ENCODE assay signal across 16 cellular contexts in genomic region chr16:87365021-87365713, GRCh38. TPM values are rescaled to one million over a fixed set of nuclear protein-coding genes. Genes with fewer than 3 reads are reported as not detected.
A peak's percentile ranks its signal among the peaks of the same experiment; 100 is the strongest.
DNase-seq lines count a peak whose midpoint lies in the region; ATAC-seq and TF ChIP-seq lines count a peak whose summit lies in the region.
"Had no signal": no experiment of that assay in that cellular context is flagged by ENCODE, and none has a peak within 500 bp of the region (broad histone marks: within the 10 kb centered on the region; RNA-seq: fewer than 3 reads in every experiment).

No MANE protein-coding gene starts in this region.

- H3K4me1 Mint-ChIP-seq in activated T-helper 17 cell treated with anti-CD3 and anti-CD28 coated beads, Interleukin-2, amount 50 U/mL, for 72 hours, result peaks cover 30% of the 10 kb centered on the region
- peaks cover 25% of the 10 kb centered on the region for H3K4me1 Mint-ChIP-seq in CD14-positive monocyte

- H3K36me3 Mint-ChIP-seq in activated T-helper 17 cell treated with anti-CD3 and anti-CD28 coated beads, Interleukin-2, amount 50 U/mL, for 72 hours (ENCODE audit: low read depth), result peaks cover 34% of the 10 kb centered on the region
- peaks cover 49 to 58% of the 10 kb centered on the region in 2 donors for H3K36me3 Mint-ChIP-seq in CD14-positive monocyte

- H3K4me3 ChIP-seq in lower lobe of right lung (no peak overlapping the region), spleen (no peak overlapping the region), upper lobe of left lung (no peak overlapping the region)

- intact Hi-C loops in Right ventricle myocardium superior (cut with DNase I) (no loop called here), cardiac septum (cut with DNase I) (no loop called here), lower lobe of right lung (cut with DNase I) (no loop called here), spleen (cut with DNase I; ENCODE audit: low total_unique reads) (no loop called here), CD14-positive monocyte (cut with micrococcal nuclease) (no loop called here)

- TF ChIP-seq EP300 in upper lobe of left lung (IDR thresholded peaks at IDR 0.05), result no peak

- ATAC-seq in Right ventricle myocardium superior (ENCODE audit: poor library complexity), result no peak
- ATAC-seq in activated T-helper 17 cell treated with anti-CD3 and anti-CD28 coated beads, Interleukin-2, amount 50 U/mL, for 72 hours (replicated peaks), result no peak
- ATAC-seq in lower lobe of right lung, result no peak
- ATAC-seq in upper lobe of left lung (ENCODE audit: low FRiP score in 2 of 2), result no peak
- no peak for ATAC-seq in SK-N-SH treated with all-trans-retinoic acid at 6 μM for 48 hours
- ATAC-seq: Panc1 had no signal

- H3K27ac Mint-ChIP-seq in activated T-helper 17 cell treated with anti-CD3 and anti-CD28 coated beads, Interleukin-2, amount 50 U/mL, for 72 hours, result peak overlapping the region; percentile 66
- H3K27ac Mint-ChIP-seq in CD14-positive monocyte, result no peak overlapping the region

- H3K36me3 ChIP-seq in lower lobe of right lung, result peaks cover 14% of the 10 kb centered on the region
- H3K36me3 ChIP-seq in spleen, result peaks cover 0 to 65% (median 9%) of the 10 kb centered on the region in 6 donors
- H3K36me3 ChIP-seq in upper lobe of left lung, result peaks cover 0 to 14% (median 4%) of the 10 kb centered on the region in 4 donors

- no peaks in the 10 kb centered on the region for H3K27me3 ChIP-seq in lower lobe of right lung (ENCODE audit: low read depth)
- no peaks in the 10 kb centered on the region for H3K27me3 ChIP-seq in spleen (replicated peaks in 1 of 7)
- H3K27me3 ChIP-seq in upper lobe of left lung, result no peaks in the 10 kb centered on the region

- WGBS in spleen, 5 donors, result 91 to 94% (median 93%) methylated on average over 13 of the region's 13 CpGs
- 84 to 92% methylated on average over 13 of the region's 13 CpGs for WGBS in upper lobe of left lung, 2 donors

- no peak for TF ChIP-seq CTCF in lower lobe of right lung (IDR thresholded peaks at IDR 0.05)
- no peak for TF ChIP-seq CTCF in spleen (IDR thresholded peaks at IDR 0.05 in 8 of 11, conservative IDR thresholded peaks at IDR 0.05 in 3 of 11)
- TF ChIP-seq CTCF in upper lobe of left lung (IDR thresholded peaks at IDR 0.05), result no peak
- TF ChIP-seq CTCF in CD14-positive monocyte (IDR thresholded peaks at IDR 0.05), result no peak

- no peaks in the 10 kb centered on the region for H3K27me3 Mint-ChIP-seq in activated T-helper 17 cell treated with anti-CD3 and anti-CD28 coated beads, Interleukin-2, amount 50 U/mL, for 72 hours
- H3K27me3 Mint-ChIP-seq in CD14-positive monocyte (ENCODE audit: low read depth in 3 of 3), result peaks cover 77 to 93% (median 82%) of the 10 kb centered on the region in 3 donors
- H3K27me3 Mint-ChIP-seq: B cell had no signal

- DNase-seq in Right ventricle myocardium superior (peak; percentile 35), cardiac septum (ENCODE audit: low spot score) (no peak), lower lobe of right lung (peak; percentile 41), spleen (peak; percentile 54), upper lobe of left lung (no peak), CD14-positive monocyte (ENCODE audit: low spot score) (no peak)
- DNase-seq: DMS153, H7, MM.1S, NCI-H187 treated with DMSO at 0.1 percent for 48 hours, NCI-H2171, NCI-H446 treated with DMSO at 0.1 percent for 48 hours had no signal

- H3K4me1 ChIP-seq in lower lobe of right lung (peaks cover 48% of the 10 kb centered on the region), spleen (peaks cover 0 to 41% (median 34%) of the 10 kb centered on the region in 6 donors), upper lobe of left lung (peaks cover 24 to 32% (median 26%) of the 10 kb centered on the region in 4 donors)

- TF ChIP-seq POLR2A in spleen (IDR thresholded peaks at IDR 0.05), result no peak
- no peak for TF ChIP-seq POLR2A in upper lobe of left lung (IDR thresholded peaks at IDR 0.05)

- H3K4me3 Mint-ChIP-seq in activated T-helper 17 cell treated with anti-CD3 and anti-CD28 coated beads, Interleukin-2, amount 50 U/mL, for 72 hours, result no peak overlapping the region
- peak overlapping the region in 1 of 2 donors; percentile 82 for H3K4me3 Mint-ChIP-seq in CD14-positive monocyte
- H3K4me3 Mint-ChIP-seq: B cell had no signal

- H3K9me3 ChIP-seq in lower lobe of right lung (no peaks in the 10 kb centered on the region), spleen (no peaks in the 10 kb centered on the region), upper lobe of left lung (no peaks in the 10 kb centered on the region)

- H3K9me3 Mint-ChIP-seq in activated T-helper 17 cell treated with anti-CD3 and anti-CD28 coated beads, Interleukin-2, amount 50 U/mL, for 72 hours, result no peaks in the 10 kb centered on the region
- H3K9me3 Mint-ChIP-seq in CD14-positive monocyte, result peaks cover 0 to 28% (median 6%) of the 10 kb centered on the region in 7 donors

- no peak overlapping the region for H3K27ac ChIP-seq in lower lobe of right lung
- H3K27ac ChIP-seq in spleen, result no peak overlapping the region
- no peak overlapping the region for H3K27ac ChIP-seq in upper lobe of left lung

TF ChIP-seq in SK-N-SH treated with all-trans-retinoic acid at 6 μM for 48 hours, 23 proteins besides CTCF, POLR2A, EP300 and RAD21:
- TF ChIP-seq TSHZ2 (CRISPR knock-in tag; IDR thresholded peaks at IDR 0.05) (no peak), CSDC2 (CRISPR knock-in tag; IDR thresholded peaks at IDR 0.05) (no peak)
- TF ChIP-seq, protein P1, sequence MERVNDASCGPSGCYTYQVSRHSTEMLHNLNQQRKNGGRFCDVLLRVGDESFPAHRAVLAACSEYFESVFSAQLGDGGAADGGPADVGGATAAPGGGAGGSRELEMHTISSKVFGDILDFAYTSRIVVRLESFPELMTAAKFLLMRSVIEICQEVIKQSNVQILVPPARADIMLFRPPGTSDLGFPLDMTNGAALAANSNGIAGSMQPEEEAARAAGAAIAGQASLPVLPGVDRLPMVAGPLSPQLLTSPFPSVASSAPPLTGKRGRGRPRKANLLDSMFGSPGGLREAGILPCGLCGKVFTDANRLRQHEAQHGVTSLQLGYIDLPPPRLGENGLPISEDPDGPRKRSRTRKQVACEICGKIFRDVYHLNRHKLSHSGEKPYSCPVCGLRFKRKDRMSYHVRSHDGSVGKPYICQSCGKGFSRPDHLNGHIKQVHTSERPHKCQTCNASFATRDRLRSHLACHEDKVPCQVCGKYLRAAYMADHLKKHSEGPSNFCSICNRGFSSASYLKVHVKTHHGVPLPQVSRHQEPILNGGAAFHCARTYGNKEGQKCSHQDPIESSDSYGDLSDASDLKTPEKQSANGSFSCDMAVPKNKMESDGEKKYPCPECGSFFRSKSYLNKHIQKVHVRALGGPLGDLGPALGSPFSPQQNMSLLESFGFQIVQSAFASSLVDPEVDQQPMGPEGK (CRISPR knock-in tag; IDR thresholded peaks at IDR 0.05; ENCODE audit: borderline replicate concordance), result no peak

RNA-seq across cellular contexts. Expression of gene FBXO31, which starts 18.4 kb away (rescaled TPM):
- total RNA-seq in Right ventricle myocardium superior (78.9 TPM), cardiac septum (73.9 TPM), lower lobe of right lung (26.2 TPM), spleen (10 to 100 TPM; 23.6 to 30.6 (median 27.2) TPM), upper lobe of left lung (100 to 1,000 TPM in 1 of 6 donors, 10 to 100 TPM in 5; 15.9 to 103 (median 31.4) TPM)
- 10 to 100 TPM; 21.9 to 29.1 TPM for total RNA-seq in activated T-helper 17 cell treated with anti-CD3 and anti-CD28 coated beads, Interleukin-2, amount 50 U/mL, for 72 hours
- polyA plus RNA-seq in spleen (10 to 100 TPM in 1 of 3 donors, 1 to 10 TPM in 2; 7.9 to 11.0 (median 9.7) TPM), CD14-positive monocyte (1 to 10 TPM; 2.0 to 3.3 TPM)

RNA-seq across cellular contexts. Expression of gene MAP1LC3B, which starts 27.0 kb away (rescaled TPM):
- 118 TPM for total RNA-seq in Right ventricle myocardium superior
- 113 TPM for total RNA-seq in cardiac septum
- 10 to 100 TPM; 57.3 to 69.1 TPM for total RNA-seq in activated T-helper 17 cell treated with anti-CD3 and anti-CD28 coated beads, Interleukin-2, amount 50 U/mL, for 72 hours
- 64.5 TPM for total RNA-seq in lower lobe of right lung
- 10 to 100 TPM; 47.6 to 71.4 (median 61.7) TPM for total RNA-seq in spleen
- 10 to 100 TPM; 32.3 to 50.4 (median 46.5) TPM for polyA plus RNA-seq in spleen
- total RNA-seq in upper lobe of left lung, result 10 to 100 TPM; 32.5 to 64.2 (median 54.2) TPM
- polyA plus RNA-seq in CD14-positive monocyte, result 100 to 1,000 TPM; 102 to 147 TPM

RNA-seq across cellular contexts. Expression of gene C16orf95, which starts 48.0 kb away (rescaled TPM):
- total RNA-seq in Right ventricle myocardium superior (2.1 TPM), cardiac septum (3.2 TPM), lower lobe of right lung (3.0 TPM), spleen (1 to 10 TPM in 5 of 7 donors, not detected in 2; 1.0 to 2.6 (median 2.0) TPM), upper lobe of left lung (1 to 10 TPM; 1.8 to 9.4 (median 3.4) TPM)
- total RNA-seq in activated T-helper 17 cell treated with anti-CD3 and anti-CD28 coated beads, Interleukin-2, amount 50 U/mL, for 72 hours, result 1 to 10 TPM; 6.2 to 8.2 TPM
- polyA plus RNA-seq in spleen (1 to 10 TPM; 1.2 to 2.9 (median 2.8) TPM), CD14-positive monocyte (1 to 10 TPM; 1.7 to 1.9 TPM)

Comparison
In these comparisons a context has a peak if more than half of its experiments do, and no peak if none do; other contexts are left out.
1. DNase-seq: peak in Right ventricle myocardium superior (single experiment), lower lobe of right lung (single experiment) and spleen (single experiment); none in cardiac septum (single experiment), upper lobe of left lung (0 of 2) and CD14-positive monocyte (single experiment).